30 cellular contexts compared by ENCODE assay signal in genomic region chr4:96356591-96357360, GRCh38.
A peak's percentile ranks its signal among the peaks of the same experiment; 100 is the strongest.
DNase-seq lines count a peak whose midpoint lies in the region; ATAC-seq and TF ChIP-seq lines count a peak whose summit lies in the region.
"Had no signal": no experiment of that assay in that cellular context is flagged by ENCODE, and none has a peak within 500 bp of the region (broad histone marks: within the 10 kb centered on the region; RNA-seq: fewer than 3 reads in every experiment).

No MANE protein-coding gene starts in this region.

- H3K4me1 Mint-ChIP-seq in progenitor cell of endocrine pancreas (ENCODE audit: low read depth), result peaks cover 22% of the 10 kb centered on the region
- H3K4me1 Mint-ChIP-seq in WTC11, result peaks cover 20% of the 10 kb centered on the region
- H3K4me1 Mint-ChIP-seq: activated naive CD8-positive, alpha-beta T cell treated with anti-CD3 and anti-CD28 coated beads, Interleukin-2, amount 50 U/mL, for 24 hours; B cell; stimulated activated effector memory CD8-positive, alpha-beta T cell treated with anti-CD3 and anti-CD28 coated beads, Interleukin-12 subunit alpha, Interleukin-12 subunit beta, amount 100 ng/mL, for 72 hours had no signal

- no peak overlapping the region for H3K4me3 Mint-ChIP-seq in progenitor cell of endocrine pancreas (ENCODE audit: low read depth)
- H3K4me3 Mint-ChIP-seq in WTC11, result no peak overlapping the region
- H3K4me3 Mint-ChIP-seq: activated CD4-positive, alpha-beta memory T cell treated with anti-CD3 and anti-CD28 coated beads for 36 hours; activated naive CD8-positive, alpha-beta T cell treated with anti-CD3 and anti-CD28 coated beads, Interleukin-2, amount 50 U/mL, for 24 hours; activated T-cell treated with anti-CD3 and anti-CD28 coated beads, Interleukin-2, amount 50 U/mL, for 72 hours; B cell; CD4-positive, alpha-beta memory T cell; natural killer cell treated with Interleukin-12 subunit alpha and Interleukin-12 subunit beta and Interleukin-15 and Interleukin-18, amount 100 ng/mL, for 72 hours; stimulated activated effector memory CD8-positive, alpha-beta T cell treated with anti-CD3 and anti-CD28 coated beads, Interleukin-12 subunit alpha, Interleukin-12 subunit beta, amount 100 ng/mL, for 72 hours; type B pancreatic cell had no signal

- H3K36me3 Mint-ChIP-seq in progenitor cell of endocrine pancreas (ENCODE audit: insufficient read depth) (no peaks in the 10 kb centered on the region), WTC11 (no peaks in the 10 kb centered on the region)
- H3K36me3 Mint-ChIP-seq: activated CD4-positive, alpha-beta memory T cell treated with anti-CD3 and anti-CD28 coated beads for 36 hours; CD4-positive, alpha-beta memory T cell; natural killer cell treated with Interleukin-12 subunit alpha and Interleukin-12 subunit beta and Interleukin-15 and Interleukin-18, amount 100 ng/mL, for 72 hours; stimulated activated effector memory CD8-positive, alpha-beta T cell treated with anti-CD3 and anti-CD28 coated beads, Interleukin-12 subunit alpha, Interleukin-12 subunit beta, amount 100 ng/mL, for 72 hours; type B pancreatic cell had no signal

- no peak overlapping the region for H3K4me3 ChIP-seq in astrocyte of the spinal cord (ENCODE audit: low read depth, low read length)
- no peak overlapping the region for H3K4me3 ChIP-seq in fibroblast of villous mesenchyme (ENCODE audit: low read depth, low read length)
- H3K4me3 ChIP-seq in right atrium auricular region, result no peak overlapping the region
- H3K4me3 ChIP-seq: heart right ventricle, lower lobe of right lung, mucosa of descending colon had no signal

- TF ChIP-seq CTCF in astrocyte of the spinal cord (IDR thresholded peaks at IDR 0.05; ENCODE audit: low read depth, low read length) (no peak), fibroblast of villous mesenchyme (IDR thresholded peaks at IDR 0.05; ENCODE audit: insufficient read depth, low read depth, low read length) (no peak), progenitor cell of endocrine pancreas (IDR thresholded peaks at IDR 0.05; ENCODE audit: unreplicated experiment) (no peak), WTC11 (IDR thresholded peaks at IDR 0.05) (no peak), right atrium auricular region (IDR thresholded peaks at IDR 0.05) (no peak)

- no peak overlapping the region for H3K27ac ChIP-seq in right atrium auricular region
- H3K27ac ChIP-seq: epithelial cell of prostate, heart right ventricle, HL-60, KMS-11, lower lobe of right lung had no signal

- no peaks in the 10 kb centered on the region for H3K27me3 ChIP-seq in right atrium auricular region
- H3K27me3 ChIP-seq: heart right ventricle had no signal

- no peaks in the 10 kb centered on the region for H3K9me3 ChIP-seq in right atrium auricular region
- H3K9me3 ChIP-seq: heart right ventricle, lower lobe of right lung, mucosa of descending colon had no signal

- H3K36me3 ChIP-seq in right atrium auricular region, result no peaks in the 10 kb centered on the region
- H3K36me3 ChIP-seq: heart right ventricle, lower lobe of right lung had no signal

- H3K9me3 Mint-ChIP-seq in progenitor cell of endocrine pancreas (ENCODE audit: low read depth), result no peaks in the 10 kb centered on the region
- no peaks in the 10 kb centered on the region for H3K9me3 Mint-ChIP-seq in WTC11
- H3K9me3 Mint-ChIP-seq: activated CD4-positive, alpha-beta memory T cell treated with anti-CD3 and anti-CD28 coated beads for 36 hours; activated naive CD8-positive, alpha-beta T cell treated with anti-CD3 and anti-CD28 coated beads, Interleukin-2, amount 50 U/mL, for 24 hours; activated T-cell treated with anti-CD3 and anti-CD28 coated beads, Interleukin-2, amount 50 U/mL, for 72 hours; natural killer cell treated with Interleukin-12 subunit alpha and Interleukin-12 subunit beta and Interleukin-15 and Interleukin-18, amount 100 ng/mL, for 72 hours; type B pancreatic cell had no signal

- in situ Hi-C loops in astrocyte of the spinal cord (cut with HindIII; ENCODE audit: low sequenced_read_pairs), result no loop called here

- no peaks in the 10 kb centered on the region for H3K4me1 ChIP-seq in right atrium auricular region
- H3K4me1 ChIP-seq: lower lobe of right lung had no signal

- H3K27me3 Mint-ChIP-seq in progenitor cell of endocrine pancreas, result no peaks in the 10 kb centered on the region
- no peaks in the 10 kb centered on the region for H3K27me3 Mint-ChIP-seq in WTC11 (ENCODE audit: low read depth)
- H3K27me3 Mint-ChIP-seq: activated CD4-positive, alpha-beta memory T cell treated with anti-CD3 and anti-CD28 coated beads for 36 hours; activated naive CD8-positive, alpha-beta T cell treated with anti-CD3 and anti-CD28 coated beads, Interleukin-2, amount 50 U/mL, for 24 hours; B cell; CD4-positive, alpha-beta memory T cell; natural killer cell treated with Interleukin-12 subunit alpha and Interleukin-12 subunit beta and Interleukin-15 and Interleukin-18, amount 100 ng/mL, for 72 hours; type B pancreatic cell had no signal

- DNase-seq in H4 (ENCODE audit: low spot score) (peak; percentile 30), astrocyte of the spinal cord (ENCODE audit: low read depth, low spot score) (peak; percentile 70), fibroblast of villous mesenchyme (ENCODE audit: low read depth) (peak; percentile 4), progenitor cell of endocrine pancreas (ENCODE audit: low spot score, unreplicated experiment) (no peak), WTC11 (ENCODE audit: low spot score) (no peak), NCI-H1694 treated with DMSO at 0.1 percent for 48 hours (lab: John Stamatoyannopoulos, UW) (no peak), right atrium auricular region (ENCODE audit: low spot score) (no peak)
- DNase-seq in stimulated activated CD4-positive, alpha-beta T cell treated with anti-CD3 and anti-CD28 coated beads, Interleukin-12 subunit alpha, Interleukin-12 subunit beta, amount 100 ng/mL, for 4 hours, result no peak
- DNase-seq: activated CD4-positive, alpha-beta memory T cell treated with anti-CD3 and anti-CD28 coated beads for 36 hours; activated CD4-positive, alpha-beta T cell treated with anti-CD3 and anti-CD28 coated beads for 1 hour; activated naive CD4-positive, alpha-beta T cell; activated naive CD8-positive, alpha-beta T cell treated with anti-CD3 and anti-CD28 coated beads, Interleukin-2, amount 50 U/mL, for 24 hours; activated T-cell treated with anti-CD3 and anti-CD28 coated beads, Interleukin-2, amount 50 U/mL, for 72 hours; CD4-positive, alpha-beta memory T cell; foreskin fibroblast; GOT3; heart right ventricle; lower lobe of right lung; mucosa of descending colon; NCI-H2029 treated with DMSO at 0.1 percent for 48 hours; NCI-H2227 treated with DMSO at 0.1 percent for 48 hours; NCI-H526 treated with DMSO at 0.1 percent for 48 hours; Right ventricle myocardium superior had no signal

- CTCF ChIA-PET in WTC11 (lab: Charles Lee), result no interaction called here

- no peak for ATAC-seq in WTC11
- ATAC-seq: activated naive CD8-positive, alpha-beta T cell treated with anti-CD3 and anti-CD28 coated beads, Interleukin-2, amount 50 U/mL, for 24 hours; activated T-cell treated with anti-CD3 and anti-CD28 coated beads, Interleukin-2, amount 50 U/mL, for 72 hours; heart right ventricle; lower lobe of right lung; mucosa of descending colon; natural killer cell treated with Interleukin-12 subunit alpha and Interleukin-12 subunit beta and Interleukin-15 and Interleukin-18, amount 100 ng/mL, for 72 hours; stimulated activated effector memory CD8-positive, alpha-beta T cell treated with anti-CD3 and anti-CD28 coated beads, Interleukin-12 subunit alpha, Interleukin-12 subunit beta, amount 100 ng/mL, for 72 hours had no signal

- POLR2A ChIA-PET in WTC11 (lab: Charles Lee), result no interaction called here

- H3K27ac Mint-ChIP-seq in progenitor cell of endocrine pancreas (peak overlapping the region; percentile 57), WTC11 (no peak overlapping the region)
- H3K27ac Mint-ChIP-seq: activated CD4-positive, alpha-beta memory T cell treated with anti-CD3 and anti-CD28 coated beads for 36 hours; activated naive CD8-positive, alpha-beta T cell treated with anti-CD3 and anti-CD28 coated beads, Interleukin-2, amount 50 U/mL, for 24 hours; activated T-cell treated with anti-CD3 and anti-CD28 coated beads, Interleukin-2, amount 50 U/mL, for 72 hours; B cell; CD4-positive, alpha-beta memory T cell; natural killer cell treated with Interleukin-12 subunit alpha and Interleukin-12 subunit beta and Interleukin-15 and Interleukin-18, amount 100 ng/mL, for 72 hours; stimulated activated effector memory CD8-positive, alpha-beta T cell treated with anti-CD3 and anti-CD28 coated beads, Interleukin-12 subunit alpha, Interleukin-12 subunit beta, amount 100 ng/mL, for 72 hours; type B pancreatic cell had no signal

TF ChIP-seq in WTC11, 78 proteins besides CTCF, POLR2A, EP300 and RAD21:
- TF ChIP-seq NR1H2 (CRISPR knock-in tag; IDR thresholded peaks at IDR 0.05) (no peak), NFE2L1 (CRISPR knock-in tag; IDR thresholded peaks at IDR 0.05) (no peak), ATF3 (CRISPR knock-in tag; conservative IDR thresholded peaks at IDR 0.05) (no peak), FOXP1 (CRISPR knock-in tag; IDR thresholded peaks at IDR 0.05; ENCODE audit: borderline replicate concordance) (no peak)

Comparison
In these comparisons a context has a peak if more than half of its experiments do, and no peak if none do; other contexts are left out.
1. DNase-seq: peak in H4 (single experiment), astrocyte of the spinal cord (single experiment) and fibroblast of villous mesenchyme (single experiment); none in progenitor cell of endocrine pancreas (single experiment), WTC11 (single experiment), NCI-H1694 treated with DMSO at 0.1 percent for 48 hours (single experiment), right atrium auricular region (single experiment) and stimulated activated CD4-positive, alpha-beta T cell treated with anti-CD3 and anti-CD28 coated beads, Interleukin-12 subunit alpha, Interleukin-12 subunit beta, amount 100 ng/mL, for 4 hours (single experiment).